In the genomic region with DNA sequence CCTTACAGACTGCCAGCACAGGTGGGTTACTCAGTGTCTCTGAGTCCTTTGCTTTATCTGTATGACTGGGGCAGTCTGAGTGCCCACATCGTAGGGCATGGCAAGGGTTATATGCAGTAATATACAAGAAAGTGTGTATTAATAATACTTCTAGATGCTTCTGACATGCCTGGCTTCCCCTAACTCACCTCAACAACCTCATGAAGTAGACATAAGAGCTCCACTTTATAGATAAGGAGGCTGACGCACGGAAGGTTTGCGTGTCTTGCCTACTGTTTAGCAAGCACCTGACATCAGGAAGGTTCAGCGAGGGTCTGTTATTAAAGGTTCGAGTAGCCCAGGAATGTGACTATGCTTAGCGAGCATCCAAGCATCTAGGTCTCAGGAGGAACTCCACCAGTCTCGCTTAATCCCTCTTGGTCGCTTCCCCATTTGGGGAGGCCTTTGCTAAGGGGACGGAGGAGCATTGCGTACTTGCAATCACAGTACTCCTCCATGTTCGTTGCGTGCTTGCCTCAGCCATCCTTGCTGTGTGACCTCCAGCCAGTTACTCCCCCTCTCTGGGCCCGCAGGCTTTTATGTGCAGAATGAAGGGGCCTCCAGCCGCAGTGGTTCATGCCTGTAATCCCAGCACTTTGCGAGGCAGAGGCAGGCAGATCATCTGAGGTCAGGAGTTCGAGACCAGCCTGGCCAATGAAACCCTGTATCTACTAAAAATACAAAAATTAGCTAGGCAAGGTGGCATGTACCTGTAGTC, we compare ENCODE assay signal across 26 cellular contexts. TPM values are rescaled to one million over a fixed set of nuclear protein-coding genes. Genes with fewer than 3 reads are reported as not detected.
"Had no signal": no experiment of that assay in that cellular context is flagged by ENCODE, and none has a peak within 500 bp of the region (broad histone marks: within the 10 kb centered on the region; RNA-seq: fewer than 3 reads in every experiment).

No MANE protein-coding gene starts in this region.

- H3K4me3 Mint-ChIP-seq: activated naive CD4-positive, alpha-beta T cell treated with anti-CD3 and anti-CD28 coated beads, Interleukin-2, amount 50 U/mL, for 24 hours; mesothelial cell of epicardium; naive thymus-derived CD8-positive, alpha-beta T cell; stimulated activated naive B cell treated with anti-CD40 and anti-IgM and Interleukin-4, amounts not matched to agents 10 μg/mL and 1 μg/mL and 100 μg/mL, for 72 hours had no signal

- H3K9me3 Mint-ChIP-seq: activated naive CD4-positive, alpha-beta T cell treated with anti-CD3 and anti-CD28 coated beads, Interleukin-2, amount 50 U/mL, for 24 hours; mesothelial cell of epicardium; neural progenitor cell had no signal

- H3K4me1 ChIP-seq: ascending aorta, neural progenitor cell had no signal

- H3K9me3 ChIP-seq: ascending aorta, testis had no signal

- H3K4me3 ChIP-seq: ascending aorta, neural progenitor cell, testis had no signal

- H3K27ac ChIP-seq: ascending aorta, brain microvascular endothelial cell, neural progenitor cell, testis had no signal

- H3K4me1 Mint-ChIP-seq: activated naive CD4-positive, alpha-beta T cell treated with anti-CD3 and anti-CD28 coated beads, Interleukin-2, amount 50 U/mL, for 24 hours; naive thymus-derived CD8-positive, alpha-beta T cell; stimulated activated naive B cell treated with anti-CD40 and anti-IgM and Interleukin-4, amounts not matched to agents 10 μg/mL and 1 μg/mL and 100 μg/mL, for 72 hours had no signal

- DNase-seq: activated CD4-positive, alpha-beta T cell treated with anti-CD3 and anti-CD28 coated beads for 1 hour; activated CD4-positive, alpha-beta T cell treated with anti-CD3 and anti-CD28 coated beads, Interleukin-2, amount 50 U/mL, for 1 hour; activated gamma-delta T cell treated with Interleukin-2 at 50 U/mL for 16 hours; activated T-cell treated with anti-CD3 and anti-CD28 coated beads, Interleukin-2, amount 50 U/mL, for 1 hour; brain microvascular endothelial cell; caudate nucleus; effector memory CD4-positive, alpha-beta T cell; foreskin melanocyte; mammary epithelial cell; naive thymus-derived CD8-positive, alpha-beta T cell; stimulated activated CD4-positive, alpha-beta T cell treated with anti-CD3 and anti-CD28 coated beads, Interleukin-2, amount 100 ng/mL, for 48 hours; stimulated activated CD8-positive, alpha-beta memory T cell treated with anti-CD3 and anti-CD28 coated beads, Interleukin-4, amount 100 ng/mL, for 48 hours; stimulated activated naive B cell treated with anti-CD40 and anti-IgM and Interleukin-4, amounts not matched to agents 10 μg/mL and 1 μg/mL and 100 μg/mL, for 72 hours; testis had no signal

- H3K36me3 ChIP-seq: ascending aorta, brain microvascular endothelial cell, neural progenitor cell had no signal

- H3K27ac Mint-ChIP-seq: activated naive CD4-positive, alpha-beta T cell treated with anti-CD3 and anti-CD28 coated beads, Interleukin-2, amount 50 U/mL, for 24 hours; mesothelial cell of epicardium; naive thymus-derived CD8-positive, alpha-beta T cell; neural progenitor cell; stimulated activated naive B cell treated with anti-CD40 and anti-IgM and Interleukin-4, amounts not matched to agents 10 μg/mL and 1 μg/mL and 100 μg/mL, for 72 hours had no signal

- H3K27me3 ChIP-seq: ascending aorta, neural progenitor cell, testis had no signal

- H3K36me3 Mint-ChIP-seq: activated naive CD4-positive, alpha-beta T cell treated with anti-CD3 and anti-CD28 coated beads, Interleukin-2, amount 50 U/mL, for 24 hours; mesothelial cell of epicardium; naive thymus-derived CD8-positive, alpha-beta T cell; neural progenitor cell; stimulated activated naive B cell treated with anti-CD40 and anti-IgM and Interleukin-4, amounts not matched to agents 10 μg/mL and 1 μg/mL and 100 μg/mL, for 72 hours had no signal

RNA-seq across cellular contexts. Expression of a gene that starts 1.6 kb away (rescaled TPM):
- total RNA-seq: ascending aorta; dermis microvascular lymphatic vessel endothelial cell; esophagus mucosa; kidney epithelial cell; left lobe of liver; mammary epithelial cell; mesothelial cell of epicardium; naive thymus-derived CD8-positive, alpha-beta T cell; omental fat pad; posterior vena cava; renal cortical epithelial cell; ureter had no signal

RNA-seq across cellular contexts. Expression of a gene that starts 47.2 kb away (rescaled TPM):
- total RNA-seq: ascending aorta; dermis microvascular lymphatic vessel endothelial cell; kidney epithelial cell; left lobe of liver; mesothelial cell of epicardium; naive thymus-derived CD8-positive, alpha-beta T cell; posterior vena cava; renal cortical epithelial cell had no signal

RNA-seq across cellular contexts. Expression of a gene that starts 56.5 kb away (rescaled TPM):
- total RNA-seq: dermis microvascular lymphatic vessel endothelial cell; mammary epithelial cell; naive thymus-derived CD8-positive, alpha-beta T cell had no signal
